In genomic region chr1:52037909-52038308, GRCh38 we compare ENCODE assay signal across 18 cellular contexts. TPM values are rescaled to one million over a fixed set of nuclear protein-coding genes. Genes with fewer than 3 reads are reported as not detected.
DNase-seq lines count a peak whose midpoint lies in the region; ATAC-seq, FAIRE-seq and TF ChIP-seq lines count a peak whose summit lies in the region.
"Had no signal": no experiment of that assay in that cellular context is flagged by ENCODE, and none has a peak within 500 bp of the region (broad histone marks: within the 10 kb centered on the region; RNA-seq: fewer than 3 reads in every experiment).

No MANE protein-coding gene starts in this region.

- ATAC-seq in K562: no peak
- no peak for ATAC-seq in lower lobe of right lung

- H3K36me3 ChIP-seq in HEK293 (ENCODE audit: control insufficient read depth in 2 of 2, insufficient read depth in 1 of 2, low read length in 2 of 2) (peaks cover 14 to 37% of the 10 kb centered on the region in 2 experiments; a peak in 2 of 3 replicates), K562 (ENCODE audit: control insufficient read depth, insufficient read depth, low read length) (peaks cover 29% of the 10 kb centered on the region; the same call in 2 of the 3 replicates), lower lobe of right lung (peaks cover 50% of the 10 kb centered on the region), vagina (peaks cover 6 to 18% of the 10 kb centered on the region in 2 donors)

- no peak overlapping the region for H3K27ac ChIP-seq in HEK293 (ENCODE audit: extremely low read depth, low read depth, low read length)
- no peak overlapping the region for H3K27ac ChIP-seq in K562 (ENCODE audit: extremely low read depth, low read depth, low read length)
- peak overlapping the region; percentile 42 for H3K27ac ChIP-seq in lower lobe of right lung
- no peak overlapping the region for H3K27ac ChIP-seq in vagina
- H3K27ac ChIP-seq: C4-2B had no signal

- TF ChIP-seq CTCF in HEK293 (tag by site-specific recombination; IDR thresholded peaks at IDR 0.05) (no peak), K562 (IDR thresholded peaks at IDR 0.05 in 2 of 3, conservative IDR thresholded peaks at IDR 0.05 in 1 of 3; ENCODE audit: insufficient read depth in 2 of 3, low read depth in 1 of 3, low read length in 3 of 3) (no peak), lower lobe of right lung (IDR thresholded peaks at IDR 0.05) (no peak), vagina (IDR thresholded peaks at IDR 0.05) (no peak)

- H3K4me2 ChIP-seq in K562 (ENCODE audit: insufficient read depth, low read length): no peak overlapping the region

- H3K4me3 ChIP-seq in HEK293 (ENCODE audit: low read depth, low read length): no peak overlapping the region
- H3K4me3 ChIP-seq in K562: no peak overlapping the region
- no peak overlapping the region for H3K4me3 ChIP-seq in lower lobe of right lung
- no peak overlapping the region for H3K4me3 ChIP-seq in vagina

- H3K4me1 ChIP-seq in HEK293 (ENCODE audit: control insufficient read depth, insufficient read depth, low read length): no peaks in the 10 kb centered on the region
- peaks cover 0 to 6% of the 10 kb centered on the region in 2 experiments; a peak in 4 of 5 replicates for H3K4me1 ChIP-seq in K562 (replicated peaks in 1 of 2; ENCODE audit: control insufficient read depth in 2 of 2, insufficient read depth in 2 of 2, low read length in 2 of 2)
- peaks cover 3% of the 10 kb centered on the region for H3K4me1 ChIP-seq in lower lobe of right lung
- peaks cover under 1% of the 10 kb centered on the region for H3K4me1 ChIP-seq in vagina
- H3K4me1 ChIP-seq: Caco-2 had no signal

- H3K27me3 ChIP-seq in K562 (ENCODE audit: control insufficient read depth in 2 of 2, insufficient read depth in 2 of 2, low read length in 2 of 2): no peaks in the 10 kb centered on the region
- H3K27me3 ChIP-seq in lower lobe of right lung (ENCODE audit: low read depth): no peaks in the 10 kb centered on the region
- no peaks in the 10 kb centered on the region for H3K27me3 ChIP-seq in vagina

- H2AFZ ChIP-seq in K562 (ENCODE audit: low read depth, low read length): no peak overlapping the region

- no TSS peak for BruUV-seq in K562 (replicated peaks; lab: Mats Ljungman, UMichigan)

- H4K20me1 ChIP-seq in K562 (replicated peaks; ENCODE audit: control insufficient read depth, insufficient read depth, low read length): 0 out of 2 replicates have a peak, but pooled peaks cover under 1% of the 10 kb centered on the region

- WGBS in K562 (ENCODE audit: insufficient coverage, low coverage, missing lambda C conversion rate): 28% methylated on average over 1 of the region's 1 CpG

- no peaks in the 10 kb centered on the region for H3K9me3 ChIP-seq in HEK293 (ENCODE audit: control insufficient read depth, insufficient read depth, low read depth, low read length)
- no peaks in the 10 kb centered on the region for H3K9me3 ChIP-seq in K562 (replicated peaks; ENCODE audit: control insufficient read depth, insufficient read depth, low read depth, low read length)
- H3K9me3 ChIP-seq in lower lobe of right lung: no peaks in the 10 kb centered on the region
- H3K9me3 ChIP-seq in vagina: no peaks in the 10 kb centered on the region
- H3K9me3 ChIP-seq: Caco-2 had no signal

- TF ChIP-seq POLR2A in K562 (conservative IDR thresholded peaks at IDR 0.05) (no peak), vagina (IDR thresholded peaks at IDR 0.05) (no peak)

- in situ Hi-C loops in K562 (cut with MboI): no loop called here

- FAIRE-seq in K562 (lab: Jason Lieb, UNC): no peak
- FAIRE-seq: A204.1, D721Med, G401.6, GM12891, GM19239, H1 had no signal

- no peak for DNase-seq in K562 (ENCODE audit: extremely low read depth in 1 of 4, low spot score in 3 of 4)
- no peak for DNase-seq in lower lobe of right lung
- DNase-seq in HT-29 (ENCODE audit: low spot score): no peak
- no peak for DNase-seq in cerebellar nuclear complex (lab: John Stamatoyannopoulos, UW)
- no peak for DNase-seq in vagina (ENCODE audit: extremely low spot score in 2 of 2)
- DNase-seq: AML-193; CD4-positive, alpha-beta T cell; H9 had no signal

- POLR2A ChIA-PET in HEK293 (lab: Yijun Ruan, JAX): interaction anchor here (0.7 kb wide), 1 partner anchor 16 kb away, joined by 4 read pairs; no protein-coding TSS in a partner anchor
- POLR2A ChIA-PET in K562 (lab: Yijun Ruan, JAX): interaction anchor here (0.6 to 1.8 kb wide), 3 partner anchors 8 to 1116 kb away, joined by 4 read pairs; no protein-coding TSS in a partner anchor

- H3K79me2 ChIP-seq in K562 (ENCODE audit: control insufficient read depth, insufficient read depth, low read length): peaks cover 11% of the 10 kb centered on the region

- no peak overlapping the region for H3K9ac ChIP-seq in K562 (ENCODE audit: insufficient read depth in 1 of 2, low read depth in 2 of 2, low read length in 2 of 2)

- CTCF ChIA-PET in HEK293 (lab: Yijun Ruan, JAX): no interaction called here
- CTCF ChIA-PET in K562 (lab: Yijun Ruan, JAX; ENCODE audit: low intra/inter-chr PET ratio): no interaction called here

- intact Hi-C loops in K562 (cut with micrococcal nuclease) (no loop called here), lower lobe of right lung (cut with DNase I) (no loop called here), vagina (cut with DNase I) (no loop called here)

- TF ChIP-seq RAD21 in K562 (CRISPR knock-in tag; conservative IDR thresholded peaks at IDR 0.05 in 1 of 2, IDR thresholded peaks at IDR 0.05 in 1 of 2): no peak

- TF ChIP-seq EP300 in K562 (IDR thresholded peaks at IDR 0.05; ENCODE audit: low read length): no peak

- H3K9me1 ChIP-seq in K562 (ENCODE audit: control insufficient read depth, insufficient read depth, low read length): no peaks in the 10 kb centered on the region

RNA-seq across cellular contexts. Expression of gene KTI12, which starts 4.3 kb away (rescaled TPM):
- 17.1 and 23.9 TPM in 2 replicates for total RNA-seq in K562 (2011; cell fraction: chromatin; rRNA removed; ENCODE audit: low replicate concordance)
- 23.8 and 28.2 TPM in 2 replicates for total RNA-seq in K562 (2011; cell fraction: nucleolus; rRNA removed)
- total RNA-seq in K562 (2011; cell fraction: nucleoplasm; rRNA removed): 15.8 and 17.0 TPM in 2 replicates
- total RNA-seq in K562 (2014; rRNA removed) (15.2 and 19.6 TPM in 2 replicates), K562 (2014; rRNA removed; fragmentation: Illumina TruSeq; extraction: Trizol) (11.3 and 11.7 TPM in 2 replicates), K562 (2015; rRNA removed; fragmentation: Illumina TruSeq; extraction: Trizol) (10.7 and 10.9 TPM in 2 replicates), K562 (2021) (22.8 and 25.9 TPM in 2 replicates), lower lobe of right lung (8.6 TPM), vagina (13.8 TPM)
- polyA plus RNA-seq in K562 (2011; rRNA removed) (12.0 and 12.7 TPM in 2 replicates), K562 (2014; fragmentation: Illumina TruSeq; extraction: Trizol) (10.9 and 11.6 TPM in 2 replicates), K562 (2014; fragmentation: Nextera tagmentation; extraction: Ambion mirVana) (1 to 10 TPM; 3.1 to 4.8 TPM), K562 (2014; rRNA removed) (21.1 and 23.6 TPM in 2 replicates)
- polyA plus RNA-seq in K562 (2011; cell fraction: cytosol; rRNA removed): 13.7 and 27.1 TPM in 2 replicates
- 12.5 and 13.1 TPM in 2 replicates for polyA plus RNA-seq in K562 (2011; cell fraction: nucleus; rRNA removed)
- polyA plus RNA-seq in K562 (2012): 15.7 and 17.3 TPM in 2 replicates
- polyA minus RNA-seq in K562 (2011; rRNA and poly(A)+ RNA removed): 10.1 and 11.8 TPM in 2 replicates
- polyA minus RNA-seq in K562 (2011; cell fraction: cytosol; rRNA and poly(A)+ RNA removed): 6.3 and 8.4 TPM in 2 replicates
- polyA minus RNA-seq in K562 (2011; cell fraction: nucleus; rRNA and poly(A)+ RNA removed): 7.7 and 12.9 TPM in 2 replicates
- 20.7 and 24.5 TPM in 2 replicates for total RNA-seq in HT-29 (2014; rRNA removed; shearing (Covaris generic))

RNA-seq across cellular contexts. Expression of gene TXNDC12, which starts 17.1 kb away (rescaled TPM):
- total RNA-seq in K562 (2011; cell fraction: chromatin; rRNA removed; ENCODE audit: low replicate concordance): 35.5 and 42.7 TPM in 2 replicates
- total RNA-seq in K562 (2011; cell fraction: nucleolus; rRNA removed): 45.9 and 51.5 TPM in 2 replicates
- total RNA-seq in K562 (2011; cell fraction: nucleoplasm; rRNA removed): 54.7 and 62.0 TPM in 2 replicates
- 33.4 and 47.6 TPM in 2 replicates for total RNA-seq in K562 (2014; rRNA removed)
- total RNA-seq in K562 (2014; rRNA removed; fragmentation: Illumina TruSeq; extraction: Trizol): 37.8 and 40.2 TPM in 2 replicates
- total RNA-seq in K562 (2015; rRNA removed; fragmentation: Illumina TruSeq; extraction: Trizol): 29.7 and 34.6 TPM in 2 replicates
- total RNA-seq in K562 (2021): 57.9 and 60.8 TPM in 2 replicates
- 45.9 and 53.1 TPM in 2 replicates for polyA plus RNA-seq in K562 (2011; rRNA removed)
- polyA plus RNA-seq in K562 (2011; cell fraction: cytosol; rRNA removed): 17.1 and 33.6 TPM in 2 replicates
- 13.3 and 16.5 TPM in 2 replicates for polyA plus RNA-seq in K562 (2011; cell fraction: nucleus; rRNA removed)
- 46.0 and 101 TPM in 2 replicates for polyA plus RNA-seq in K562 (2012)
- 31.7 and 32.1 TPM in 2 replicates for polyA plus RNA-seq in K562 (2014; fragmentation: Illumina TruSeq; extraction: Trizol)
- 10 to 100 TPM; 17.0 to 29.3 TPM for polyA plus RNA-seq in K562 (2014; fragmentation: Nextera tagmentation; extraction: Ambion mirVana)
- polyA plus RNA-seq in K562 (2014; rRNA removed): 43.5 and 45.4 TPM in 2 replicates
- polyA minus RNA-seq in K562 (2011; rRNA and poly(A)+ RNA removed): 22.5 and 27.6 TPM in 2 replicates
- 56.3 and 58.4 TPM in 2 replicates for polyA minus RNA-seq in K562 (2011; cell fraction: cytosol; rRNA and poly(A)+ RNA removed)
- polyA minus RNA-seq in K562 (2011; cell fraction: nucleus; rRNA and poly(A)+ RNA removed): 10.6 and 13.2 TPM in 2 replicates
- 55.5 TPM for total RNA-seq in lower lobe of right lung
- total RNA-seq in HT-29 (2014; rRNA removed; shearing (Covaris generic)): 27.3 and 28.7 TPM in 2 replicates
- total RNA-seq in vagina: 28.5 TPM

RNA-seq across cellular contexts. Expression of gene BTF3L4, which starts 18.2 kb away (rescaled TPM):
- total RNA-seq in K562 (2011; cell fraction: chromatin; rRNA removed; ENCODE audit: low replicate concordance): 33.9 and 89.6 TPM in 2 replicates
- 32.2 and 33.0 TPM in 2 replicates for total RNA-seq in K562 (2011; cell fraction: nucleolus; rRNA removed)
- 65.7 and 117 TPM in 2 replicates for total RNA-seq in K562 (2011; cell fraction: nucleoplasm; rRNA removed)
- total RNA-seq in K562 (2014; rRNA removed) (36.3 and 40.1 TPM in 2 replicates), K562 (2014; rRNA removed; fragmentation: Illumina TruSeq; extraction: Trizol) (102 and 114 TPM in 2 replicates), K562 (2015; rRNA removed; fragmentation: Illumina TruSeq; extraction: Trizol) (66.4 and 73.3 TPM in 2 replicates), K562 (2021) (54.4 and 54.9 TPM in 2 replicates), lower lobe of right lung (33.8 TPM), vagina (24.3 TPM)
- polyA plus RNA-seq in K562 (2011; rRNA removed) (64.1 and 78.0 TPM in 2 replicates), K562 (2014; fragmentation: Illumina TruSeq; extraction: Trizol) (85.1 and 99.0 TPM in 2 replicates), K562 (2014; fragmentation: Nextera tagmentation; extraction: Ambion mirVana) (100 to 1,000 TPM in 1 of 2 experiments, 10 to 100 TPM in 1; 90.9 to 106 TPM), K562 (2014; rRNA removed) (72.3 and 88.8 TPM in 2 replicates)
- 12.5 and 39.8 TPM in 2 replicates for polyA plus RNA-seq in K562 (2011; cell fraction: cytosol; rRNA removed)
- polyA plus RNA-seq in K562 (2011; cell fraction: nucleus; rRNA removed): 11.6 and 25.7 TPM in 2 replicates
- 49.8 and 74.5 TPM in 2 replicates for polyA plus RNA-seq in K562 (2012)
- polyA minus RNA-seq in K562 (2011; rRNA and poly(A)+ RNA removed): 45.1 and 68.5 TPM in 2 replicates
- 31.9 and 32.6 TPM in 2 replicates for polyA minus RNA-seq in K562 (2011; cell fraction: cytosol; rRNA and poly(A)+ RNA removed)
- 19.0 and 31.0 TPM in 2 replicates for polyA minus RNA-seq in K562 (2011; cell fraction: nucleus; rRNA and poly(A)+ RNA removed)
- total RNA-seq in HT-29 (2014; rRNA removed; shearing (Covaris generic)): 19.0 and 22.6 TPM in 2 replicates

RNA-seq across cellular contexts. Expression of gene RAB3B, which starts 47.4 kb away (rescaled TPM):
- total RNA-seq in K562 (2011; cell fraction: chromatin; rRNA removed; ENCODE audit: low replicate concordance): 0.12 and 0.18 TPM in 2 replicates
- under 0.01 and 0.13 TPM in 2 replicates for total RNA-seq in K562 (2011; cell fraction: nucleolus; rRNA removed)
- total RNA-seq in K562 (2011; cell fraction: nucleoplasm; rRNA removed): 0.22 and 0.23 TPM in 2 replicates
- total RNA-seq in K562 (2014; rRNA removed): 0.18 and 0.33 TPM in 2 replicates
- 0.40 and 0.51 TPM in 2 replicates for total RNA-seq in K562 (2014; rRNA removed; fragmentation: Illumina TruSeq; extraction: Trizol)
- 0.34 and 0.43 TPM in 2 replicates for total RNA-seq in K562 (2015; rRNA removed; fragmentation: Illumina TruSeq; extraction: Trizol)
- 0.34 and 0.47 TPM in 2 replicates for total RNA-seq in K562 (2021)
- 0.07 TPM in 2 replicates for polyA plus RNA-seq in K562 (2011; rRNA removed)
- 0.04 and 0.06 TPM in 2 replicates for polyA plus RNA-seq in K562 (2011; cell fraction: cytosol; rRNA removed)
- polyA plus RNA-seq in K562 (2011; cell fraction: nucleus; rRNA removed): 0.06 and 0.07 TPM in 2 replicates
- 0.44 and 1.3 TPM in 2 replicates for polyA plus RNA-seq in K562 (2012)
- 0.44 and 0.45 TPM in 2 replicates for polyA plus RNA-seq in K562 (2014; fragmentation: Illumina TruSeq; extraction: Trizol)
- polyA plus RNA-seq in K562 (2014; fragmentation: Nextera tagmentation; extraction: Ambion mirVana): under 1 TPM; 0.13 to 0.14 TPM
- 0.19 and 0.27 TPM in 2 replicates for polyA plus RNA-seq in K562 (2014; rRNA removed)
- 0.12 and 0.14 TPM in 2 replicates for polyA minus RNA-seq in K562 (2011; rRNA and poly(A)+ RNA removed)
- polyA minus RNA-seq in K562 (2011; cell fraction: cytosol; rRNA and poly(A)+ RNA removed): 0.10 and 0.18 TPM in 2 replicates
- polyA minus RNA-seq in K562 (2011; cell fraction: nucleus; rRNA and poly(A)+ RNA removed): under 0.01 TPM in 2 replicates
- total RNA-seq in lower lobe of right lung: 0.06 TPM
- 0.20 and 0.26 TPM in 2 replicates for total RNA-seq in HT-29 (2014; rRNA removed; shearing (Covaris generic))
- 2.0 TPM for total RNA-seq in vagina
- total RNA-seq: CD4-positive, alpha-beta T cell had no signal
- polyA plus RNA-seq: IgD-negative memory B cell had no signal
